In genomic region chr7:155862516-155863257, GRCh38 we compare ENCODE assay signal across 14 cellular contexts. TPM values are rescaled to one million over a fixed set of nuclear protein-coding genes. Genes with fewer than 3 reads are reported as not detected.
A peak's percentile ranks its signal among the peaks of the same experiment; 100 is the strongest.
DNase-seq lines count a peak whose midpoint lies in the region; ATAC-seq and TF ChIP-seq lines count a peak whose summit lies in the region.
"Had no signal": no experiment of that assay in that cellular context is flagged by ENCODE, and none has a peak within 500 bp of the region (broad histone marks: within the 10 kb centered on the region; RNA-seq: fewer than 3 reads in every experiment).

No MANE protein-coding gene starts in this region.

- POLR2A ChIA-PET in RWPE1 (lab: Yijun Ruan, JAX; ENCODE audit: low non-redundant PET), result no interaction called here

- CTCF ChIA-PET in RWPE1 (lab: Yijun Ruan, JAX), result interaction anchor here (0.6 to 0.8 kb wide), 4 partner anchors 47 to 1087 kb away, joined by 3 to 6 read pairs (median 3); partner anchors contain the start of gene NOM1

- peak; percentile 37 for DNase-seq in activated effector memory CD4-positive, alpha-beta T cell treated with anti-CD3 and anti-CD28 coated beads, Interleukin-2, amount 50 U/mL, for 16 hours
- DNase-seq in activated effector memory CD4-positive, alpha-beta T cell treated with Interleukin-2 at 50 U/mL for 16 hours, result no peak
- DNase-seq in RWPE1 (ENCODE audit: low spot score) (no peak), islet precursor cell (peak; percentile 30), ureter (ENCODE audit: low spot score) (peak; percentile 37), NCI-H1048 (lab: John Stamatoyannopoulos, UW) (no peak)
- DNase-seq in stimulated activated CD4-positive, alpha-beta T cell treated with anti-CD3 and anti-CD28 coated beads, Interleukin-4, amount 100 ng/mL, for 4 hours, result no peak
- DNase-seq: DMS153; effector CD4-positive, alpha-beta T cell; NCI-H2171; nephron progenitor cell; T1000 had no signal

- TF ChIP-seq CTCF in RWPE1 (conservative IDR thresholded peaks at IDR 0.05; ENCODE audit: low read depth), result no peak; the same call in 1 of the 2 replicates

- no peak for ATAC-seq in HG03135 (IDR thresholded peaks at IDR 0.05; ENCODE audit: unreplicated experiment)

- peak overlapping the region; percentile 51; the same call in 1 of the 2 replicates for H3K27ac ChIP-seq in RWPE1
- H3K27ac ChIP-seq: upper lobe of left lung had no signal

RNA-seq across cellular contexts. Expression of gene SHH, which starts 50.4 kb away (rescaled TPM):
- total RNA-seq in ureter, result 23.2 TPM

Comparison
In these comparisons a context has a peak if more than half of its experiments do, and no peak if none do; other contexts are left out.
1. DNase-seq: peak in activated effector memory CD4-positive, alpha-beta T cell treated with anti-CD3 and anti-CD28 coated beads, Interleukin-2, amount 50 U/mL, for 16 hours (single experiment), islet precursor cell (single experiment) and ureter (single experiment); none in activated effector memory CD4-positive, alpha-beta T cell treated with Interleukin-2 at 50 U/mL for 16 hours (single experiment), RWPE1 (single experiment), NCI-H1048 (single experiment) and stimulated activated CD4-positive, alpha-beta T cell treated with anti-CD3 and anti-CD28 coated beads, Interleukin-4, amount 100 ng/mL, for 4 hours (0 of 2).